In genomic region chr5:36414869-36415282, GRCh38 we compare ENCODE assay signal across 9 cellular contexts.
DNase-seq lines count a peak whose midpoint lies in the region; ATAC-seq and TF ChIP-seq lines count a peak whose summit lies in the region.
"Had no signal": no experiment of that assay in that cellular context is flagged by ENCODE, and none has a peak within 500 bp of the region (broad histone marks: within the 10 kb centered on the region; RNA-seq: fewer than 3 reads in every experiment).

No MANE protein-coding gene starts in this region.

- no peaks in the 10 kb centered on the region for H3K9me3 ChIP-seq in endodermal cell (ENCODE audit: control insufficient read depth, low read length)

- H3K4me3 ChIP-seq in endodermal cell (ENCODE audit: low read length), result no peak overlapping the region
- H3K4me3 ChIP-seq: BLaER1 treated with 17β-estradiol and CSF1 and Interleukin-3, amounts not matched to agents 10 nM and 100 nM had no signal

- TF ChIP-seq CTCF in endodermal cell (conservative IDR thresholded peaks at IDR 0.05) (peak; percentile 82), nephron progenitor cell (IDR thresholded peaks at IDR 0.05) (peak; percentile 72)

- H3K4me3 Mint-ChIP-seq in endodermal cell (no peak overlapping the region), nephron progenitor cell (no peak overlapping the region)
- H3K4me3 Mint-ChIP-seq in stimulated activated memory B cell treated with anti-CD40 and anti-IgM and Interleukin-4, amounts not matched to agents 10 μg/mL and 1 μg/mL and 100 μg/mL, for 72 hours, result no peak overlapping the region

- peak in 2 of 3 experiments; percentile 4 to 70 for DNase-seq in NCI-H1417 (lab: John Stamatoyannopoulos, UW)
- DNase-seq in NCI-H1417 treated with DMSO at 0.1 percent for 48 hours (lab: John Stamatoyannopoulos, UW), result no peak
- peak; percentile 53 for DNase-seq in NCI-H69 (lab: John Stamatoyannopoulos, UW)
- peak; percentile 47 for DNase-seq in endodermal cell
- DNase-seq in nephron progenitor cell, result peak; percentile 12

- no peaks in the 10 kb centered on the region for H3K36me3 ChIP-seq in endodermal cell (ENCODE audit: control insufficient read depth, insufficient read depth, low read length)
- H3K36me3 ChIP-seq: BLaER1 treated with 17β-estradiol and CSF1 and Interleukin-3, amounts not matched to agents 10 nM and 100 nM had no signal

- H3K9me3 Mint-ChIP-seq in endodermal cell (peaks cover 4% of the 10 kb centered on the region), nephron progenitor cell (peaks cover 8% of the 10 kb centered on the region)
- peaks cover 10% of the 10 kb centered on the region for H3K9me3 Mint-ChIP-seq in stimulated activated memory B cell treated with anti-CD40 and anti-IgM and Interleukin-4, amounts not matched to agents 10 μg/mL and 1 μg/mL and 100 μg/mL, for 72 hours

- H3K27me3 Mint-ChIP-seq in endodermal cell (ENCODE audit: insufficient read depth) (peaks cover 23% of the 10 kb centered on the region), nephron progenitor cell (ENCODE audit: low read depth, poor library complexity) (peaks cover 11% of the 10 kb centered on the region)
- H3K27me3 Mint-ChIP-seq in stimulated activated memory B cell treated with anti-CD40 and anti-IgM and Interleukin-4, amounts not matched to agents 10 μg/mL and 1 μg/mL and 100 μg/mL, for 72 hours, result peaks cover 8% of the 10 kb centered on the region

- H3K36me3 Mint-ChIP-seq in endodermal cell (ENCODE audit: low read depth) (no peaks in the 10 kb centered on the region), nephron progenitor cell (ENCODE audit: low read depth) (no peaks in the 10 kb centered on the region)
- H3K36me3 Mint-ChIP-seq in stimulated activated memory B cell treated with anti-CD40 and anti-IgM and Interleukin-4, amounts not matched to agents 10 μg/mL and 1 μg/mL and 100 μg/mL, for 72 hours, result no peaks in the 10 kb centered on the region

- no peak for ATAC-seq in GM18502 (IDR thresholded peaks at IDR 0.05; ENCODE audit: poor library complexity, unreplicated experiment)
- no peak for ATAC-seq in HG03432 (IDR thresholded peaks at IDR 0.05; ENCODE audit: unreplicated experiment)
- ATAC-seq in stimulated activated memory B cell treated with anti-CD40 and anti-IgM and Interleukin-4, amounts not matched to agents 10 μg/mL and 1 μg/mL and 100 μg/mL, for 72 hours, result no peak

- no peaks in the 10 kb centered on the region for H3K27me3 ChIP-seq in endodermal cell (ENCODE audit: control insufficient read depth, insufficient read depth, low read length, poor library complexity, severe bottlenecking)
- H3K27me3 ChIP-seq: BLaER1 treated with 17β-estradiol and CSF1 and Interleukin-3, amounts not matched to agents 10 nM and 100 nM had no signal

- H3K27ac Mint-ChIP-seq in endodermal cell, result no peak overlapping the region
- H3K27ac Mint-ChIP-seq in nephron progenitor cell, result no peak overlapping the region
- no peak overlapping the region for H3K27ac Mint-ChIP-seq in stimulated activated memory B cell treated with anti-CD40 and anti-IgM and Interleukin-4, amounts not matched to agents 10 μg/mL and 1 μg/mL and 100 μg/mL, for 72 hours

- no peak overlapping the region for H3K27ac ChIP-seq in endodermal cell (ENCODE audit: low read depth, low read length)

- WGBS in endodermal cell (ENCODE audit: insufficient coverage in 1 of 2, insufficient read length in 1 of 2), 2 experiments, result 40 to 100% methylated on average over 1 to 3 of the region's 3 CpGs

- H3K9ac ChIP-seq in endodermal cell (ENCODE audit: extremely low read depth, low read length, poor library complexity, severe bottlenecking), result no peak overlapping the region
- H3K9ac ChIP-seq: BLaER1 treated with 17β-estradiol and CSF1 and Interleukin-3, amounts not matched to agents 10 nM and 100 nM had no signal

- peaks cover 34% of the 10 kb centered on the region for H3K4me1 ChIP-seq in endodermal cell (ENCODE audit: control insufficient read depth, insufficient read depth, low read length)

- H3K4me1 Mint-ChIP-seq in endodermal cell (peaks cover 38% of the 10 kb centered on the region), nephron progenitor cell (no peaks in the 10 kb centered on the region)
- no peaks in the 10 kb centered on the region for H3K4me1 Mint-ChIP-seq in stimulated activated memory B cell treated with anti-CD40 and anti-IgM and Interleukin-4, amounts not matched to agents 10 μg/mL and 1 μg/mL and 100 μg/mL, for 72 hours
